In the genomic region with DNA sequence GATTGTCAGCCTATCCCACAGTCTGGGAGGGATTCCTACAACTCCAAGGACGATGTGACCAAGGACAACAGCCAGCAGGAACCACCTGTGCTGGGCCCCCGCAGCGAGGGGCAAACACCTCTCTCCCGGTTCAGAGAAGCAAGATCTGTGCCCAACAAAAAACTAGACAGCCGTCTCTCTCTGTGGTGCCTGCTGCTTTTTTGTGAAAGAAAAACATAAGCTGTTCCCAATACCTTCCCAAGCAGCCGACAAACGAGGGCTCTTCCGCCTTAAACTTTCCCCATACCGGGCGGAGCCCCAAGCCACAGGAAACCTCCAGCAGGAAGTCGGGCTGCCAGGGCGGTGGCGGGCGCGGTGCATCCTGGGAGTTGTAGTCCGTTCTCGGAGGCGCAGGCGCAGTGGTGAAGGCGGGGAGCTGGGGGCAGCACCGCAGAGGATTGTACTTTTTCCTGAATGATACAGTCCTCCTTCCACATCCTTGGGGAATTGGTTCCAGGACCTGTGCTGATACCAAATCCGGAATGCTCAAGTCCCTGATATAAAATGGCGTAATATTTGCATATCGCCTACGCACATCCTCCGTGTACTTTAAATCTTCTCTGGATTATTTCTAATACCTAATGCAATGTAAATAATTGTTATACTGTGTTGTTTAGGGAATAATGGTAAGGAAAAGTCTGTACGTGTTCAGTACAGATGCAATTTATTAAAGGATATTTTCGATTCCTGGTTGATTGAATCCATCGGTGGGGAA, we compare ENCODE assay signal across 8 cellular contexts.
A peak's percentile ranks its signal among the peaks of the same experiment; 100 is the strongest.
DNase-seq lines count a peak whose midpoint lies in the region; ATAC-seq, FAIRE-seq and TF ChIP-seq lines count a peak whose summit lies in the region.

No MANE protein-coding gene starts in this region.

- whole genome bisulfite sequencing in right cardiac atrium, result under 1% methylated on average over 29 of the region's 29 CpGs
- 0% methylated on average over 29 of the region's 29 CpGs for WGBS in psoas muscle, 3 donors

- ATAC-seq in GM18498 (IDR thresholded peaks at IDR 0.05; ENCODE audit: unreplicated experiment) (peak; percentile 60), HG02938 (IDR thresholded peaks at IDR 0.05; ENCODE audit: unreplicated experiment) (peak; percentile 42), right cardiac atrium (peak; percentile 98), psoas muscle (peak; percentile 95 to 98 (median 97))

- H3K4me1 ChIP-seq in ascending aorta (peaks cover 2 to 20% of the 10 kb centered on the region in 2 donors), right cardiac atrium (ENCODE audit: control insufficient read depth, insufficient read depth, low read length) (no peaks in the 10 kb centered on the region), psoas muscle (peaks cover 19% of the 10 kb centered on the region)

- no peaks in the 10 kb centered on the region for H3K27me3 ChIP-seq in ascending aorta
- H3K27me3 ChIP-seq in right cardiac atrium (ENCODE audit: control insufficient read depth, insufficient read depth), result no peaks in the 10 kb centered on the region
- H3K27me3 ChIP-seq in psoas muscle (ENCODE audit: insufficient read depth in 3 of 3, low read length in 2 of 3), result no peaks in the 10 kb centered on the region

- peak; percentile 82 to 89 for DNase-seq in NCI-H187 (lab: John Stamatoyannopoulos, UW)
- peak; percentile 83 to 91 (median 88) for DNase-seq in T-helper 2 cell
- DNase-seq in ascending aorta (ENCODE audit: low spot score in 2 of 2), result peak; percentile 82 to 98
- peak; percentile 98 to 99 (median 99) for DNase-seq in right cardiac atrium
- peak; percentile 96 to 98 for DNase-seq in psoas muscle
- peak; percentile 93 for DNase-seq in urothelium cell line (ENCODE audit: low spot score)

- intact Hi-C loops in ascending aorta (cut with DNase I) (loop anchor here (1.0 to 5.0 kb wide), 11 partner anchors 63 to 1620 kb away; a partner anchor contains a TSS), right cardiac atrium (cut with DNase I) (loop anchor here in 3 of 4 donors (2.0 to 10.0 kb wide), 9 partner anchors 60 to 273 kb away; a partner anchor contains a TSS), psoas muscle (cut with DNase I) (loop anchor here (1.0 to 5.0 kb wide), 9 partner anchors 63 to 275 kb away; a partner anchor contains a TSS)

- H3K4me3 ChIP-seq in ascending aorta (peak overlapping the region; percentile 66 to 70), right cardiac atrium (ENCODE audit: low read length) (peak overlapping the region; percentile 82), psoas muscle (peak overlapping the region; percentile 89)

- TF ChIP-seq CTCF in ascending aorta (IDR thresholded peaks at IDR 0.05) (no peak), psoas muscle (IDR thresholded peaks at IDR 0.05) (no peak)

- peak; percentile 96 for FAIRE-seq in urothelium cell line (lab: Jason Lieb, UNC)

- H3K27ac ChIP-seq in ascending aorta (peak overlapping the region; percentile 88 to 89), right cardiac atrium (ENCODE audit: low read length) (peak overlapping the region; percentile 97), psoas muscle (peak overlapping the region; percentile 98)

- H3K9me3 ChIP-seq in ascending aorta (no peaks in the 10 kb centered on the region), right cardiac atrium (ENCODE audit: control insufficient read depth, low read length) (no peaks in the 10 kb centered on the region), psoas muscle (no peaks in the 10 kb centered on the region)

- H3K36me3 ChIP-seq in ascending aorta (no peaks in the 10 kb centered on the region), psoas muscle (ENCODE audit: insufficient read depth in 1 of 2, low read depth in 1 of 2) (no peaks in the 10 kb centered on the region)

Comparison
In these comparisons a context has a peak if more than half of its experiments do, and no peak if none do; other contexts are left out.
1. Peak in every context shown above with its lines: DNase-seq, ATAC-seq, H3K4me3 ChIP-seq and H3K27ac ChIP-seq.
2. ATAC-seq: peak in every context shown above with its lines; median percentile 98 in right cardiac atrium; 97 in psoas muscle; 60 in GM18498; 42 in HG02938.